19 cellular contexts compared by ENCODE assay signal in the genomic region with DNA sequence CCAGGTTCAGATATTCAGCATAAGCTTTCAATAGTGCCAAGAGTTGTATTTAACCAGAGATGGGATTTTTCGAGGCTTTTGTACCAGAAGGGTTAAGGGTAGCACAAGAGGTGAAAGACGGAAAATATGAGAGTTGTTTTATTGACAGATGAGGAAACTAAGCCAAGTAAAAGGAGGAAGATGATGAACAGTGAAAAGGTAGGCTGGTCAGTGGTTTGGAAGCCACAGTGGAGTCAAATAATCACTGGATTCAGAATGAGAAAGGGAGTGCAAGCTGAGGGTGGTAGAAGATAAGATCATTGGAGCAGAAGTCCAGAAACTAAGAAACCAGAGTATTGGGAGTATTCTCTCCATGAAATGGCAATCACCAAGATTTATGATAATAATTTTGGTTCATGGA. TPM values are rescaled to one million over a fixed set of nuclear protein-coding genes. Genes with fewer than 3 reads are reported as not detected.
DNase-seq lines count a peak whose midpoint lies in the region; ATAC-seq and TF ChIP-seq lines count a peak whose summit lies in the region.
"Had no signal": no experiment of that assay in that cellular context is flagged by ENCODE, and none has a peak within 500 bp of the region (broad histone marks: within the 10 kb centered on the region; RNA-seq: fewer than 3 reads in every experiment).

No MANE protein-coding gene starts in this region.

- H3K4me1 Mint-ChIP-seq in activated naive CD8-positive, alpha-beta T cell treated with anti-CD3 and anti-CD28 coated beads, Interleukin-2, amount 50 U/mL, for 24 hours = peaks cover 28% of the 10 kb centered on the region
- peaks cover 18% of the 10 kb centered on the region for H3K4me1 Mint-ChIP-seq in activated naive CD8-positive, alpha-beta T cell treated with anti-CD3 and anti-CD28 coated beads for 36 hours
- peaks cover 14% of the 10 kb centered on the region for H3K4me1 Mint-ChIP-seq in activated B cell treated with CpG ODN at 0.5 μM for 24 hours
- H3K4me1 Mint-ChIP-seq in stimulated activated memory B cell treated with anti-CD40 and anti-IgM and Interleukin-4, amounts not matched to agents 10 μg/mL and 1 μg/mL and 100 μg/mL, for 72 hours = peaks cover 36% of the 10 kb centered on the region
- H3K4me1 Mint-ChIP-seq: CD4-positive, CD25-positive, alpha-beta regulatory T cell; CD8-positive, alpha-beta memory T cell; H9 had no signal

- DNase-seq in activated naive CD8-positive, alpha-beta T cell treated with anti-CD3 and anti-CD28 coated beads, Interleukin-2, amount 50 U/mL, for 24 hours = no peak
- no peak for DNase-seq in activated naive CD8-positive, alpha-beta T cell treated with anti-CD3 and anti-CD28 coated beads for 36 hours
- DNase-seq in activated B cell treated with CpG ODN at 0.5 μM for 24 hours (no peak), left ventricle myocardium superior (no peak), D341Med (ENCODE audit: low spot score) (no peak)
- DNase-seq: BE2C; C1 segment of cervical spinal cord; CD4-positive, CD25-positive, alpha-beta regulatory T cell; CD8-positive, alpha-beta memory T cell; COR-L47; DMS153; DMS79; GDM1; H9; IMR-90 had no signal

- TF ChIP-seq CTCF in activated B cell treated with CpG ODN at 0.5 μM for 24 hours (IDR thresholded peaks at IDR 0.05) = no peak

- peaks cover 4% of the 10 kb centered on the region for H3K9me3 Mint-ChIP-seq in activated naive CD8-positive, alpha-beta T cell treated with anti-CD3 and anti-CD28 coated beads, Interleukin-2, amount 50 U/mL, for 24 hours
- no peaks in the 10 kb centered on the region for H3K9me3 Mint-ChIP-seq in activated naive CD8-positive, alpha-beta T cell treated with anti-CD3 and anti-CD28 coated beads for 36 hours
- H3K9me3 Mint-ChIP-seq in activated B cell treated with CpG ODN at 0.5 μM for 24 hours = no peaks in the 10 kb centered on the region
- peaks cover 4% of the 10 kb centered on the region for H3K9me3 Mint-ChIP-seq in stimulated activated memory B cell treated with anti-CD40 and anti-IgM and Interleukin-4, amounts not matched to agents 10 μg/mL and 1 μg/mL and 100 μg/mL, for 72 hours

- ATAC-seq in activated naive CD8-positive, alpha-beta T cell treated with anti-CD3 and anti-CD28 coated beads, Interleukin-2, amount 50 U/mL, for 24 hours = peak; percentile 73
- no peak for ATAC-seq in activated B cell treated with CpG ODN at 0.5 μM for 24 hours (ENCODE audit: low read depth)
- no peak for ATAC-seq in stimulated activated memory B cell treated with anti-CD40 and anti-IgM and Interleukin-4, amounts not matched to agents 10 μg/mL and 1 μg/mL and 100 μg/mL, for 72 hours
- no peak for ATAC-seq in left ventricle myocardium superior

- POLR2A ChIA-PET in activated B cell treated with CpG ODN at 0.5 μM for 24 hours (lab: Charles Lee) = no interaction called here

- intact Hi-C loops in activated B cell treated with CpG ODN at 0.5 μM for 24 hours (cut with micrococcal nuclease) (no loop called here), left ventricle myocardium superior (cut with micrococcal nuclease) (no loop called here)

- H3K27ac Mint-ChIP-seq in activated naive CD8-positive, alpha-beta T cell treated with anti-CD3 and anti-CD28 coated beads, Interleukin-2, amount 50 U/mL, for 24 hours = peak overlapping the region; percentile 24
- H3K27ac Mint-ChIP-seq in activated naive CD8-positive, alpha-beta T cell treated with anti-CD3 and anti-CD28 coated beads for 36 hours = no peak overlapping the region
- peak overlapping the region; percentile 42 for H3K27ac Mint-ChIP-seq in activated B cell treated with CpG ODN at 0.5 μM for 24 hours
- peak overlapping the region; percentile 20 for H3K27ac Mint-ChIP-seq in stimulated activated memory B cell treated with anti-CD40 and anti-IgM and Interleukin-4, amounts not matched to agents 10 μg/mL and 1 μg/mL and 100 μg/mL, for 72 hours
- H3K27ac Mint-ChIP-seq: CD4-positive, CD25-positive, alpha-beta regulatory T cell had no signal

- H3K4me3 Mint-ChIP-seq in activated naive CD8-positive, alpha-beta T cell treated with anti-CD3 and anti-CD28 coated beads, Interleukin-2, amount 50 U/mL, for 24 hours = no peak overlapping the region
- no peak overlapping the region for H3K4me3 Mint-ChIP-seq in activated naive CD8-positive, alpha-beta T cell treated with anti-CD3 and anti-CD28 coated beads for 36 hours
- H3K4me3 Mint-ChIP-seq in activated B cell treated with CpG ODN at 0.5 μM for 24 hours = no peak overlapping the region
- H3K4me3 Mint-ChIP-seq in stimulated activated memory B cell treated with anti-CD40 and anti-IgM and Interleukin-4, amounts not matched to agents 10 μg/mL and 1 μg/mL and 100 μg/mL, for 72 hours = no peak overlapping the region
- H3K4me3 Mint-ChIP-seq: CD4-positive, CD25-positive, alpha-beta regulatory T cell; CD8-positive, alpha-beta memory T cell; H9 had no signal

- H3K36me3 Mint-ChIP-seq in activated naive CD8-positive, alpha-beta T cell treated with anti-CD3 and anti-CD28 coated beads, Interleukin-2, amount 50 U/mL, for 24 hours (ENCODE audit: low read depth) = peaks cover 22% of the 10 kb centered on the region
- peaks cover 13% of the 10 kb centered on the region for H3K36me3 Mint-ChIP-seq in activated naive CD8-positive, alpha-beta T cell treated with anti-CD3 and anti-CD28 coated beads for 36 hours
- H3K36me3 Mint-ChIP-seq in activated B cell treated with CpG ODN at 0.5 μM for 24 hours (ENCODE audit: low read depth) = peaks cover 78% of the 10 kb centered on the region
- peaks cover 57% of the 10 kb centered on the region for H3K36me3 Mint-ChIP-seq in stimulated activated memory B cell treated with anti-CD40 and anti-IgM and Interleukin-4, amounts not matched to agents 10 μg/mL and 1 μg/mL and 100 μg/mL, for 72 hours

- CTCF ChIA-PET in activated B cell treated with CpG ODN at 0.5 μM for 24 hours (lab: Charles Lee) = no interaction called here

- H3K27me3 Mint-ChIP-seq in activated naive CD8-positive, alpha-beta T cell treated with anti-CD3 and anti-CD28 coated beads, Interleukin-2, amount 50 U/mL, for 24 hours = no peaks in the 10 kb centered on the region
- H3K27me3 Mint-ChIP-seq in activated naive CD8-positive, alpha-beta T cell treated with anti-CD3 and anti-CD28 coated beads for 36 hours = no peaks in the 10 kb centered on the region
- H3K27me3 Mint-ChIP-seq in activated B cell treated with CpG ODN at 0.5 μM for 24 hours = no peaks in the 10 kb centered on the region
- H3K27me3 Mint-ChIP-seq in stimulated activated memory B cell treated with anti-CD40 and anti-IgM and Interleukin-4, amounts not matched to agents 10 μg/mL and 1 μg/mL and 100 μg/mL, for 72 hours = no peaks in the 10 kb centered on the region

RNA-seq across cellular contexts. Expression of a gene that starts 45.7 kb away (rescaled TPM):
- total RNA-seq in activated naive CD8-positive, alpha-beta T cell treated with anti-CD3 and anti-CD28 coated beads for 36 hours = not detected
- not detected in 2 replicates for total RNA-seq in activated B cell treated with CpG ODN at 0.5 μM for 24 hours
- 6.6 TPM for total RNA-seq in left ventricle myocardium superior
- total RNA-seq: A172; CD4-positive, CD25-positive, alpha-beta regulatory T cell; CD8-positive, alpha-beta memory T cell; Daoy; H1; H9 had no signal
